In the genomic region with DNA sequence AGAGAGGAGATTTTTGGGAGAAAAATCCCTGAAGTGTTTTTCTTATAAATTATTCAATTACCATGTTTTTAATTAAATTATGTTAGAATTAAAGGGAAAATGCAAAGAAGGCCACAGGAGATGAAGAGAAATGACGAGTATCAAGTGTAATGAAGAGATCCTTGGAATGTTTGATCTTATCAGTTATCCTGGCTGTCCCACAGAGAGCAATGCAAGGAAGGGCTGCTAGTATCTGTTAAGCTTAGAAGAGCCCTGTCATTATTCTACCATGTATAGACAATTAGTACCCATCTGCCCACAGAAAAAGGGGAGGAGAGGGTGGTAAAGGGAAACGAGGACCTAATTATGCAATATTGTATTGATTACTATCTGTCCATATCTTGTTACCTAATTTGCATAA, we compare ENCODE assay signal across 17 cellular contexts.
DNase-seq lines count a peak whose midpoint lies in the region; ATAC-seq and TF ChIP-seq lines count a peak whose summit lies in the region.
"Had no signal": no experiment of that assay in that cellular context is flagged by ENCODE, and none has a peak within 500 bp of the region (broad histone marks: within the 10 kb centered on the region; RNA-seq: fewer than 3 reads in every experiment).

No MANE protein-coding gene starts in this region.

- peaks cover 0 to 1% (median 0%) of the 10 kb centered on the region in 3 donors for H3K9me3 Mint-ChIP-seq in IgD-negative memory B cell
- H3K9me3 Mint-ChIP-seq in glutamatergic neuron (ENCODE audit: unreplicated experiment) = peaks cover 2% of the 10 kb centered on the region
- no peaks in the 10 kb centered on the region for H3K9me3 Mint-ChIP-seq in stimulated activated memory B cell treated with anti-CD40 and anti-IgM and Interleukin-4, amounts not matched to agents 10 μg/mL and 1 μg/mL and 100 μg/mL, for 72 hours

- ATAC-seq in stimulated activated memory B cell treated with anti-CD40 and anti-IgM and Interleukin-4, amounts not matched to agents 10 μg/mL and 1 μg/mL and 100 μg/mL, for 72 hours = no peak
- ATAC-seq in GM18511 (IDR thresholded peaks at IDR 0.05; ENCODE audit: unreplicated experiment) = no peak

- CTCF ChIA-PET in RWPE1 (lab: Yijun Ruan, JAX) = interaction anchor here (0.6 kb wide), 1 partner anchor 1543 kb away, joined by 3 read pairs; no protein-coding TSS in a partner anchor

- no peaks in the 10 kb centered on the region for H3K4me1 ChIP-seq in thyroid gland
- H3K4me1 ChIP-seq: Caco-2, HAP-1 had no signal

- H3K4me3 ChIP-seq in thyroid gland (replicated peaks in 1 of 3) = no peak overlapping the region
- H3K4me3 ChIP-seq: GM23248, HAP-1 had no signal

- H3K36me3 Mint-ChIP-seq in IgD-negative memory B cell (peaks cover 12% of the 10 kb centered on the region), glutamatergic neuron (ENCODE audit: unreplicated experiment) (no peaks in the 10 kb centered on the region)
- H3K36me3 Mint-ChIP-seq in stimulated activated memory B cell treated with anti-CD40 and anti-IgM and Interleukin-4, amounts not matched to agents 10 μg/mL and 1 μg/mL and 100 μg/mL, for 72 hours = peaks cover 51% of the 10 kb centered on the region

- H3K27ac Mint-ChIP-seq in IgD-negative memory B cell (peak overlapping the region in 2 of 3 donors; percentile 43 to 65), glutamatergic neuron (ENCODE audit: unreplicated experiment) (no peak overlapping the region)
- peak overlapping the region; percentile 65 for H3K27ac Mint-ChIP-seq in stimulated activated memory B cell treated with anti-CD40 and anti-IgM and Interleukin-4, amounts not matched to agents 10 μg/mL and 1 μg/mL and 100 μg/mL, for 72 hours
- H3K27ac Mint-ChIP-seq: CD4-positive, alpha-beta T cell had no signal

- intact Hi-C loops in thyroid gland (cut with DNase I) = no loop called here

- H3K9me3 ChIP-seq in thyroid gland = no peaks in the 10 kb centered on the region
- H3K9me3 ChIP-seq: Caco-2, HAP-1 had no signal

- H3K4me3 Mint-ChIP-seq in IgD-negative memory B cell = no peak overlapping the region
- peak overlapping the region; percentile 24 for H3K4me3 Mint-ChIP-seq in glutamatergic neuron (ENCODE audit: unreplicated experiment)
- H3K4me3 Mint-ChIP-seq in stimulated activated memory B cell treated with anti-CD40 and anti-IgM and Interleukin-4, amounts not matched to agents 10 μg/mL and 1 μg/mL and 100 μg/mL, for 72 hours = no peak overlapping the region
- H3K4me3 Mint-ChIP-seq: CD4-positive, alpha-beta T cell had no signal

- H3K4me1 Mint-ChIP-seq in IgD-negative memory B cell (peaks cover 5 to 14% (median 9%) of the 10 kb centered on the region in 3 donors), glutamatergic neuron (ENCODE audit: low read depth, unreplicated experiment) (peaks cover 8% of the 10 kb centered on the region)
- H3K4me1 Mint-ChIP-seq in stimulated activated memory B cell treated with anti-CD40 and anti-IgM and Interleukin-4, amounts not matched to agents 10 μg/mL and 1 μg/mL and 100 μg/mL, for 72 hours = peaks cover 15% of the 10 kb centered on the region

- no peaks in the 10 kb centered on the region for H3K36me3 ChIP-seq in thyroid gland
- H3K36me3 ChIP-seq: HAP-1 had no signal

- TF ChIP-seq POLR2A in thyroid gland (IDR thresholded peaks at IDR 0.05) = no peak

- TF ChIP-seq CTCF in glutamatergic neuron (IDR thresholded peaks at IDR 0.05; ENCODE audit: partially characterized antibody, unreplicated experiment) (no peak), thyroid gland (IDR thresholded peaks at IDR 0.05) (no peak), RWPE1 (conservative IDR thresholded peaks at IDR 0.05; ENCODE audit: low read depth) (no peak)

- POLR2A ChIA-PET in RWPE1 (lab: Yijun Ruan, JAX; ENCODE audit: low non-redundant PET) = no interaction called here

- WGBS in thyroid gland, 2 donors = 78 to 83% methylated on average over 2 of the region's 2 CpGs

- H3K27ac ChIP-seq in thyroid gland (no peak overlapping the region), RWPE1 (no peak overlapping the region)
- H3K27ac ChIP-seq: C4-2B, GM23248, HL-60 had no signal

- H3K27me3 ChIP-seq in thyroid gland = no peaks in the 10 kb centered on the region

- DNase-seq in EH (ENCODE audit: low read depth) (peak; percentile 26), glutamatergic neuron (no peak), thyroid gland (no peak), RWPE1 (ENCODE audit: low spot score) (no peak)
- DNase-seq: ACHN; Caco-2; CD4-positive, alpha-beta T cell; GF-D8; GM23248; IMR-90; KBM-7 had no signal

- H3K27me3 Mint-ChIP-seq in IgD-negative memory B cell (no peaks in the 10 kb centered on the region), glutamatergic neuron (ENCODE audit: unreplicated experiment) (peaks cover 3% of the 10 kb centered on the region)
- no peaks in the 10 kb centered on the region for H3K27me3 Mint-ChIP-seq in stimulated activated memory B cell treated with anti-CD40 and anti-IgM and Interleukin-4, amounts not matched to agents 10 μg/mL and 1 μg/mL and 100 μg/mL, for 72 hours
